9 cellular contexts compared by ENCODE assay signal in the genomic region with DNA sequence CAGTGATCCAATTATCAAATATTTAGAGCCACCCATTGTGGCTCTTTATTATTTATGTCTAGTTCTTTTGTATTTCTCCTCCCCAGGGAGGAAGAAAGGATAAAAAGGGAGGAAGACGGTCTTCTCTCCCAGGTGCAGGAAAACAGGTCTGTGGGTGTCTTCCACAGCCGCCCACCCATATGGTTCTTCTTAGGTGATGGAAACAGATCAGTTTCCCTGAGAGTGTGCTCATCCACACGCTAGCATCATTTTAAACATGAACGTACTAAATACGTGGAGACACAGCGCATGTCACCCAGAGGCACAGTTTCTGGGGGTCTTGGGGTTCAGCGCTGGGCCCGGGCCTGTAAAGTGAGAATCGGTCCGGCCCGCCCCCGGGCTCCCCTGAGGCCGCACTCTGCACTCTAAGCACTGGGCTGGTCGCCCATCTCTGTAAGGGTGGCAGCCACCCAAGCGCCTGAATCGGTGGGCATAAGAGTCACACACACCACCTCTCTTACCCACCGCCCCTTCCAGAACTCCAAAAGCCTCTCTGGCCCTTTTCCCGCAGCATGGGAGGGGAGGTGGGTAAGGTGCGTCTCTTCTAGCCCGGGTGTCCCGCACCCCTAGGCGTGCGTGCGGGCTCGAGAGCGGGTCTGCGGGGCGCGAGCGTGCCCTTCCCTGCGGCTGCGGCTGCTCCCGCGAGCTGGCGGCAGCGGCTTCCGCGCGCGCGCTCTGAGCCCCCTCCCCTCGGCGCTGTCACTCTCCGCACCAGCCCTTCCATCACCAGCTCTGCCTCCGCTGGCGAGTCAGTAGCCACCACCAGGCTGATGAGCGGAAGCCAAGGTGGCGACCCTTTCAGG. TPM values are rescaled to one million over a fixed set of nuclear protein-coding genes. Genes with fewer than 3 reads are reported as not detected.
DNase-seq lines count a peak whose midpoint lies in the region; ATAC-seq, FAIRE-seq and TF ChIP-seq lines count a peak whose summit lies in the region.
"Had no signal": no experiment of that assay in that cellular context is flagged by ENCODE, and none has a peak within 500 bp of the region (broad histone marks: within the 10 kb centered on the region; RNA-seq: fewer than 3 reads in every experiment).

No MANE protein-coding gene starts in this region.

- no peaks in the 10 kb centered on the region for H3K36me3 ChIP-seq in H1 (ENCODE audit: control insufficient read depth in 2 of 4, insufficient read depth in 4 of 4, low read length in 3 of 4)

- H3K14ac ChIP-seq in H1 (ENCODE audit: insufficient read length): no peak overlapping the region

- no peak overlapping the region for H2AFZ ChIP-seq in H1 (ENCODE audit: low read length)

- H2BK20ac ChIP-seq in H1 (ENCODE audit: low read length): no peak overlapping the region

- H3K79me1 ChIP-seq in H1 (ENCODE audit: low read depth, low read length): no peaks in the 10 kb centered on the region

- H3K4ac ChIP-seq in H1 (replicated peaks; ENCODE audit: insufficient read length, low read depth, low read length): no peak overlapping the region

- POLR2A ChIA-PET in H1 (lab: Charles Lee; ENCODE audit: partially characterized antibody): interaction anchor here (1.3 to 2.4 kb wide), 4 partner anchors 8 to 33 kb away, joined by 3 to 8 read pairs (median 4); no protein-coding TSS in a partner anchor

- TF ChIP-seq POLR2A in H1 (IDR thresholded peaks at IDR 0.05; ENCODE audit: control extremely low read depth in 1 of 2, low read depth in 2 of 2, low read length in 2 of 2): no peak

- H2BK15ac ChIP-seq in H1 (ENCODE audit: low read length): no peak overlapping the region

- H4K91ac ChIP-seq in H1 (replicated peaks; ENCODE audit: insufficient read length, low read length): peak overlapping the region; percentile 62

- FAIRE-seq in H1 (lab: Jason Lieb, UNC): no peak
- FAIRE-seq: colon had no signal

- H3K27ac ChIP-seq in VCaP: peak overlapping the region; percentile 88
- no peak overlapping the region for H3K27ac ChIP-seq in H1 (ENCODE audit: low read depth, low read length)

- no peaks in the 10 kb centered on the region for H3K36me3 Mint-ChIP-seq in nephron progenitor cell (ENCODE audit: low read depth)

- peak in 4 of 6 experiments; percentile 13 to 31 (median 26) for DNase-seq in stimulated activated naive CD4-positive, alpha-beta T cell (lab: John Stamatoyannopoulos, UW)
- no peak for DNase-seq in stimulated activated naive CD4-positive, alpha-beta T cell treated with Interleukin-2 at 50 U/mL for 16 hours (lab: John Stamatoyannopoulos, UW)
- peak in 1 of 2 experiments; percentile 77 for DNase-seq in H1 (ENCODE audit: low read depth in 1 of 2, low spot score in 2 of 2)
- DNase-seq in nephron progenitor cell: peak; percentile 75
- no peak for DNase-seq in amniotic stem cell (lab: John Stamatoyannopoulos, UW)

- H4K8ac ChIP-seq in H1 (ENCODE audit: extremely low read depth, insufficient read depth, low read length): peak overlapping the region; percentile 38; the same call in 1 of the 2 replicates

- no peak for TF ChIP-seq RAD21 in H1 (IDR thresholded peaks at IDR 0.05 in 1 of 2, conservative IDR thresholded peaks at IDR 0.05 in 1 of 2; ENCODE audit: low read depth in 2 of 2, low read length in 2 of 2)

- peaks cover 22% of the 10 kb centered on the region for H3K23me2 ChIP-seq in H1 (ENCODE audit: low read depth, low read length)

- H2BK120ac ChIP-seq in H1 (replicated peaks; ENCODE audit: low read depth, low read length): no peak overlapping the region

- no peak for TF ChIP-seq CTCF in VCaP (conservative IDR thresholded peaks at IDR 0.05)
- TF ChIP-seq CTCF in H1 (IDR thresholded peaks at IDR 0.05; ENCODE audit: control extremely low read depth in 1 of 3, insufficient read depth in 1 of 3, low read depth in 1 of 3, low read length in 3 of 3): no peak
- no peak for TF ChIP-seq CTCF in nephron progenitor cell (IDR thresholded peaks at IDR 0.05)

- peaks cover 0 to 4% of the 10 kb centered on the region in 2 experiments for H4K20me1 ChIP-seq in H1 (replicated peaks in 1 of 2; ENCODE audit: control insufficient read depth in 1 of 2, insufficient read depth in 2 of 2, low read length in 2 of 2)

- H3K27me3 ChIP-seq in H1 (replicated peaks in 1 of 4; ENCODE audit: control insufficient read depth in 3 of 4, extremely low read depth in 1 of 4, insufficient read depth in 3 of 4, low read length in 3 of 4): peaks cover 40 to 78% (median 65%) of the 10 kb centered on the region in 4 experiments

- H3K56ac ChIP-seq in H1 (replicated peaks; ENCODE audit: insufficient read length, low read depth, low read length): no peak overlapping the region

- H3K23ac ChIP-seq in H1 (ENCODE audit: insufficient read length): no peak overlapping the region

- peaks cover 3% of the 10 kb centered on the region for H3K9me3 Mint-ChIP-seq in nephron progenitor cell

- H2BK12ac ChIP-seq in H1 (ENCODE audit: low read depth, low read length): 0 out of 2 replicates have a peak overlapping the region, but pooled peaks have one; percentile 75

- peak overlapping the region; percentile 70 for H3K4me3 Mint-ChIP-seq in nephron progenitor cell

- no peak overlapping the region for H2AK5ac ChIP-seq in H1 (ENCODE audit: low read depth, low read length)

- H3K9ac ChIP-seq in H1 (replicated peaks in 1 of 4; ENCODE audit: extremely low read depth in 1 of 4, low read depth in 3 of 4, low read length in 3 of 4): no peak overlapping the region; a peak in 1 of 7 replicates

- TF ChIP-seq EP300 in H1 (IDR thresholded peaks at IDR 0.05; ENCODE audit: borderline replicate concordance in 1 of 2, low read depth in 2 of 2, low read length in 2 of 2): no peak

- no peak for ATAC-seq in GM19395 (IDR thresholded peaks at IDR 0.05; ENCODE audit: unreplicated experiment)
- ATAC-seq in GM21367 (IDR thresholded peaks at IDR 0.05; ENCODE audit: unreplicated experiment): no peak

- no peaks in the 10 kb centered on the region for H3K9me3 ChIP-seq in H1 (ENCODE audit: insufficient read depth in 2 of 2, low read depth in 1 of 2, low read length in 1 of 2)

- H3K18ac ChIP-seq in H1 (ENCODE audit: extremely low read depth, low read length): peak overlapping the region; percentile 42; the same call in 1 of the 2 replicates

- H4K5ac ChIP-seq in H1 (ENCODE audit: insufficient read length, low read depth, low read length): no peak overlapping the region

- no peaks in the 10 kb centered on the region for H3K79me2 ChIP-seq in H1 (ENCODE audit: control insufficient read depth in 1 of 2, insufficient read depth in 2 of 2, low read length in 2 of 2)

- H3K27me3 Mint-ChIP-seq in nephron progenitor cell (ENCODE audit: low read depth, poor library complexity): peaks cover 27% of the 10 kb centered on the region

- H3K4me1 Mint-ChIP-seq in nephron progenitor cell: peaks cover 54% of the 10 kb centered on the region

- H3K4me2 ChIP-seq in H1 (ENCODE audit: insufficient read depth in 1 of 2, low read depth in 2 of 2, low read length in 2 of 2): peak overlapping the region; percentile 92 to 93

- peaks cover 9 to 42% (median 22%) of the 10 kb centered on the region in 4 experiments; a peak in 6 of 7 replicates for H3K4me1 ChIP-seq in H1 (replicated peaks in 1 of 4; ENCODE audit: control insufficient read depth in 3 of 4, insufficient read depth in 4 of 4, low read length in 3 of 4)

- CTCF ChIA-PET in H1 (lab: Charles Lee; ENCODE audit: partially characterized antibody): no interaction called here

- peak overlapping the region; percentile 47 to 67 (median 51) for H3K4me3 ChIP-seq in H1 (ENCODE audit: extremely low read depth in 1 of 4, insufficient read depth in 2 of 4, low read depth in 3 of 4, low read length in 4 of 4)

- no peak overlapping the region for H2BK5ac ChIP-seq in H1 (ENCODE audit: low read depth, low read length)

- no peak overlapping the region for H3K27ac Mint-ChIP-seq in nephron progenitor cell

- WGBS in H1 (ENCODE audit: extremely low coverage in 1 of 2, insufficient coverage in 1 of 2, insufficient read length in 1 of 2, insufficient replicate concordance in 2 of 2, low coverage in 1 of 2, low lambda C conversion rate in 2 of 2, missing lambda C conversion rate in 1 of 2), 2 experiments: 3% methylated on average over 36 of the region's 48 CpGs; no CpG with 5 or more reads in 1 of the 2 experiments

TF ChIP-seq in H1, 55 proteins besides CTCF, POLR2A, EP300 and RAD21:
- TF ChIP-seq JUN (IDR thresholded peaks at IDR 0.05; ENCODE audit: low read depth, low read length) (no peak), HDAC6 (IDR thresholded peaks at IDR 0.05; ENCODE audit: low read depth, low read length) (no peak), ASH2L (IDR thresholded peaks at IDR 0.05; ENCODE audit: low read length) (peak; percentile 52), SIX5 (IDR thresholded peaks at IDR 0.05; ENCODE audit: low read depth, low read length) (no peak), RNF2 (IDR thresholded peaks at IDR 0.05; ENCODE audit: borderline replicate concordance, low read depth, low read length, missing control alignments, poor library complexity, severe bottlenecking) (peak; percentile 64), CTBP2 (IDR thresholded peaks at IDR 0.05; ENCODE audit: borderline replicate concordance, insufficient read depth, insufficient read length, low read length) (peak; percentile 66), EZH2 (IDR thresholded peaks at IDR 0.05; ENCODE audit: low read depth, low read length, severe bottlenecking) (peak; percentile 49), NANOG (IDR thresholded peaks at IDR 0.05; ENCODE audit: insufficient read depth, low read depth, low read length, poor library complexity, severe bottlenecking) (no peak), SUZ12 (IDR thresholded peaks at IDR 0.05; ENCODE audit: low read length) (peak; percentile 33; the same call in 1 of the 2 replicates), KDM4A (IDR thresholded peaks at IDR 0.05; ENCODE audit: low read depth, low read length, severe bottlenecking) (no peak), RBBP5 (IDR thresholded peaks at IDR 0.05; ENCODE audit: borderline replicate concordance, low read depth, low read length) (peak; percentile 57; the same call in 1 of the 2 replicates)
TF ChIP-seq in H1: peak in this region for 6.

RNA-seq across cellular contexts. Expression of a gene that starts 1.3 kb away (rescaled TPM):
- 34.1 and 42.3 TPM in 2 replicates for total RNA-seq in H1 (2021; fragmentation: NEBNext Ultra II Directional; extraction: Animal tissue kit (Norgen Biotek cat#: 25700))
- 6.4 and 17.9 TPM in 2 replicates for polyA plus RNA-seq in H1 (2011; rRNA removed)
- polyA plus RNA-seq in H1 (2011; cell fraction: cytosol; rRNA removed): 6.7 TPM
- polyA plus RNA-seq in H1 (2011; cell fraction: nucleus; rRNA removed): 30.2 TPM
- polyA plus RNA-seq in H1 (2012, experiment 1 of 2): 8.8 to 11.1 TPM (median 10.7 TPM) in 4 replicates
- polyA plus RNA-seq in H1 (2012, experiment 2 of 2): 14.3 TPM
- polyA plus RNA-seq in H1 (2013, experiment 1 of 2): 12.6 TPM
- polyA plus RNA-seq in H1 (2013, experiment 2 of 2): 12.5 TPM
- 18.6 and 19.0 TPM in 2 replicates for polyA minus RNA-seq in H1 (2011; rRNA and poly(A)+ RNA removed)
- polyA minus RNA-seq in H1 (2011; cell fraction: cytosol; rRNA and poly(A)+ RNA removed): 24.4 TPM
- polyA minus RNA-seq in H1 (2011; cell fraction: nucleus; rRNA and poly(A)+ RNA removed): 60.1 TPM

Comparison
In these comparisons a context has a peak if more than half of its experiments do, and no peak if none do; other contexts are left out.
1. DNase-seq: peak in stimulated activated naive CD4-positive, alpha-beta T cell (4 of 6) and nephron progenitor cell (single experiment); none in stimulated activated naive CD4-positive, alpha-beta T cell treated with Interleukin-2 at 50 U/mL for 16 hours (single experiment) and amniotic stem cell (single experiment).